In genomic region chr2:145016711-145017110, GRCh38 we compare ENCODE assay signal across 29 cellular contexts.
"Had no signal": no experiment of that assay in that cellular context is flagged by ENCODE, and none has a peak within 500 bp of the region (broad histone marks: within the 10 kb centered on the region; RNA-seq: fewer than 3 reads in every experiment).

No MANE protein-coding gene starts in this region.

- H3K27me3 Mint-ChIP-seq: activated CD4-positive, alpha-beta memory T cell treated with anti-CD3 and anti-CD28 coated beads, Interleukin-2, amount 10 ng/mL, durations not matched to agents 7 days and 5 days; activated CD4-positive, alpha-beta T cell treated with anti-CD3 and anti-CD28 coated beads, Interleukin-2, amount 10 ng/mL, durations not matched to agents 7 days and 5 days; activated T-helper 17 cell treated with anti-CD3 and anti-CD28 coated beads, Interleukin-2, amount 50 U/mL, for 72 hours; effector memory CD8-positive, alpha-beta T cell; progenitor cell of endocrine pancreas; stimulated activated naive CD8-positive, alpha-beta T cell treated with anti-CD3 and anti-CD28 coated beads, Interleukin-15, amount 100 ng/mL, for 72 hours had no signal

- H3K4me3 ChIP-seq: coronary artery, ovary, tibial artery, upper lobe of right lung had no signal

- H3K27me3 ChIP-seq: brain microvascular endothelial cell, foreskin keratinocyte, ovary, tibial artery, upper lobe of right lung had no signal

- H3K4me1 Mint-ChIP-seq: activated CD4-positive, alpha-beta memory T cell treated with anti-CD3 and anti-CD28 coated beads, Interleukin-2, amount 10 ng/mL, durations not matched to agents 7 days and 5 days; activated CD4-positive, alpha-beta T cell treated with anti-CD3 and anti-CD28 coated beads, Interleukin-2, amount 10 ng/mL, durations not matched to agents 7 days and 5 days; activated T-helper 17 cell treated with anti-CD3 and anti-CD28 coated beads, Interleukin-2, amount 50 U/mL, for 72 hours; stimulated activated effector memory CD8-positive, alpha-beta T cell treated with anti-CD3 and anti-CD28 coated beads, Interleukin-12 subunit alpha, Interleukin-12 subunit beta, amount 100 ng/mL, for 72 hours; stimulated activated naive CD8-positive, alpha-beta T cell treated with anti-CD3 and anti-CD28 coated beads, Interleukin-15, amount 100 ng/mL, for 72 hours had no signal

- H3K36me3 Mint-ChIP-seq: stimulated activated effector memory CD8-positive, alpha-beta T cell treated with anti-CD3 and anti-CD28 coated beads, Interleukin-12 subunit alpha, Interleukin-12 subunit beta, amount 100 ng/mL, for 72 hours; WTC11 had no signal

- DNase-seq: activated CD4-positive, alpha-beta memory T cell treated with anti-CD3 and anti-CD28 coated beads, Interleukin-2, amount 10 ng/mL, durations not matched to agents 7 days and 5 days; activated CD4-positive, alpha-beta T cell treated with anti-CD3 and anti-CD28 coated beads for 1 hour; activated CD4-positive, alpha-beta T cell treated with anti-CD3 and anti-CD28 coated beads, Interleukin-2, amount 10 ng/mL, durations not matched to agents 7 days and 5 days; activated gamma-delta T cell treated with Interleukin-2 at 50 U/mL for 16 hours; activated naive CD4-positive, alpha-beta T cell treated with anti-CD3 and anti-CD28 coated beads, Interleukin-2, amount 50 U/mL, for 16 hours; activated T-cell treated with anti-CD3 and anti-CD28 coated beads, Interleukin-2, amount 50 U/mL, for 4 hours; amniotic stem cell; brain microvascular endothelial cell; effector memory CD8-positive, alpha-beta T cell; foreskin keratinocyte; islet precursor cell; left cardiac atrium; left ventricle myocardium superior; mammary epithelial cell; ovary; retina; small intestine; stimulated activated CD4-positive, alpha-beta T cell treated with anti-CD3 and anti-CD28 coated beads, Interleukin-4, amount 100 ng/mL, for 24 hours; stimulated activated naive CD8-positive, alpha-beta T cell treated with anti-CD3 and anti-CD28 coated beads, Interleukin-15, amount 100 ng/mL, for 72 hours; T-helper 9 cell; tibial artery; upper lobe of right lung had no signal

- H3K27ac Mint-ChIP-seq: activated CD4-positive, alpha-beta memory T cell treated with anti-CD3 and anti-CD28 coated beads, Interleukin-2, amount 10 ng/mL, durations not matched to agents 7 days and 5 days; activated CD4-positive, alpha-beta T cell treated with anti-CD3 and anti-CD28 coated beads, Interleukin-2, amount 10 ng/mL, durations not matched to agents 7 days and 5 days; activated T-helper 17 cell treated with anti-CD3 and anti-CD28 coated beads, Interleukin-2, amount 50 U/mL, for 72 hours; nephron; progenitor cell of endocrine pancreas; stimulated activated effector memory CD8-positive, alpha-beta T cell treated with anti-CD3 and anti-CD28 coated beads, Interleukin-12 subunit alpha, Interleukin-12 subunit beta, amount 100 ng/mL, for 72 hours; stimulated activated naive CD8-positive, alpha-beta T cell treated with anti-CD3 and anti-CD28 coated beads, Interleukin-15, amount 100 ng/mL, for 72 hours; T-helper 1 cell treated with Interleukin-12 subunit alpha and Interleukin-12 subunit beta and Interleukin-4 antibody, amounts not matched to agents 30 μg/mL and 1 μg/mL, for 36 hours; WTC11 had no signal

- H3K4me1 ChIP-seq: foreskin keratinocyte, upper lobe of right lung had no signal

- H3K36me3 ChIP-seq: brain microvascular endothelial cell, ovary, tibial artery, upper lobe of right lung had no signal

- H3K4me3 Mint-ChIP-seq: activated CD4-positive, alpha-beta memory T cell treated with anti-CD3 and anti-CD28 coated beads, Interleukin-2, amount 10 ng/mL, durations not matched to agents 7 days and 5 days; activated CD4-positive, alpha-beta T cell treated with anti-CD3 and anti-CD28 coated beads, Interleukin-2, amount 10 ng/mL, durations not matched to agents 7 days and 5 days; activated T-cell treated with anti-CD3 and anti-CD28 coated beads, Interleukin-2, amount 50 U/mL, for 4 hours; activated T-helper 17 cell treated with anti-CD3 and anti-CD28 coated beads, Interleukin-2, amount 50 U/mL, for 72 hours; effector memory CD8-positive, alpha-beta T cell; nephron; stimulated activated effector memory CD8-positive, alpha-beta T cell treated with anti-CD3 and anti-CD28 coated beads, Interleukin-12 subunit alpha, Interleukin-12 subunit beta, amount 100 ng/mL, for 72 hours; stimulated activated naive CD8-positive, alpha-beta T cell treated with anti-CD3 and anti-CD28 coated beads, Interleukin-15, amount 100 ng/mL, for 72 hours; T-helper 1 cell treated with Interleukin-12 subunit alpha and Interleukin-12 subunit beta and Interleukin-4 antibody, amounts not matched to agents 30 μg/mL and 1 μg/mL, for 36 hours; WTC11 had no signal

- H3K27ac ChIP-seq: foreskin keratinocyte, ovary, tibial artery, upper lobe of right lung had no signal

- H3K9me3 ChIP-seq: ovary, tibial artery, upper lobe of right lung had no signal

- H3K9me3 Mint-ChIP-seq: activated CD4-positive, alpha-beta memory T cell treated with anti-CD3 and anti-CD28 coated beads, Interleukin-2, amount 10 ng/mL, durations not matched to agents 7 days and 5 days; activated CD4-positive, alpha-beta T cell treated with anti-CD3 and anti-CD28 coated beads, Interleukin-2, amount 10 ng/mL, durations not matched to agents 7 days and 5 days; activated T-cell treated with anti-CD3 and anti-CD28 coated beads, Interleukin-2, amount 50 U/mL, for 4 hours; activated T-helper 17 cell treated with anti-CD3 and anti-CD28 coated beads, Interleukin-2, amount 50 U/mL, for 72 hours; effector memory CD8-positive, alpha-beta T cell; stimulated activated effector memory CD8-positive, alpha-beta T cell treated with anti-CD3 and anti-CD28 coated beads, Interleukin-12 subunit alpha, Interleukin-12 subunit beta, amount 100 ng/mL, for 72 hours; stimulated activated naive CD8-positive, alpha-beta T cell treated with anti-CD3 and anti-CD28 coated beads, Interleukin-15, amount 100 ng/mL, for 72 hours; T-helper 1 cell treated with Interleukin-12 subunit alpha and Interleukin-12 subunit beta and Interleukin-4 antibody, amounts not matched to agents 30 μg/mL and 1 μg/mL, for 36 hours; WTC11 had no signal
